Comparison of ENCODE assay signal across 17 cellular contexts in the genomic region with DNA sequence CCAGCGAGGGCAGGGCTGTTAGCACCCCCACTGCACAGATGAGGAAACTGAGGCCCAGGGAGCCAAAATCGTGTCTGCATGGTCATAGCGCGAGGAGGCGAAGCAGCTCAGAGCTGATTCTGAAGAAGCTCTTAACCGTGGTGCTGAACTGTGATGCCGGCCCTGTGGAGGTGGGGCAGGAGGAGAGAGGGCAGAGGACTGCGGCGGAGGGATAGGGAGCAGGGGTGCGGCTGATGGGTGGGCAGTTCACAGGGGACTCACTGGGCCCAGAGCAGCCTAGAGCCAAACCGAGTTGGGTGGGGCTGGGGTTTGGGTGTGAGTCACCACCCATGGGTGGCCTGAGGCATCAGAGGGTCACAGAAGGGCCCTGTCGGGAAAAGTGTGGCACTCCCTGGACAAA.
A peak's percentile ranks its signal among the peaks of the same experiment; 100 is the strongest.
DNase-seq lines count a peak whose midpoint lies in the region; TF ChIP-seq lines count a peak whose summit lies in the region.
"Had no signal": no experiment of that assay in that cellular context is flagged by ENCODE, and none has a peak within 500 bp of the region (broad histone marks: within the 10 kb centered on the region; RNA-seq: fewer than 3 reads in every experiment).

No MANE protein-coding gene starts in this region.

- H3K4me3 Mint-ChIP-seq in endodermal cell, result no peak overlapping the region
- H3K4me3 Mint-ChIP-seq: activated CD8-positive, alpha-beta T cell treated with anti-CD3 and anti-CD28 coated beads for 36 hours; activated naive CD4-positive, alpha-beta T cell treated with anti-CD3 and anti-CD28 coated beads for 36 hours; stimulated activated naive CD8-positive, alpha-beta T cell treated with anti-CD3 and anti-CD28 coated beads, Interleukin-15, Interleukin-2, amounts not matched to agents 100 ng/mL and 50 ng/mL, for 24 hours had no signal

- H3K9me3 ChIP-seq in GM23248 (ENCODE audit: low read depth) (no peaks in the 10 kb centered on the region), endodermal cell (ENCODE audit: control insufficient read depth, low read length) (no peaks in the 10 kb centered on the region), osteoblast (ENCODE audit: low read depth, low read length) (no peaks in the 10 kb centered on the region)
- H3K9me3 ChIP-seq: left ventricle myocardium inferior, tibial artery had no signal

- no peaks in the 10 kb centered on the region for H3K4me1 ChIP-seq in GM23248 (ENCODE audit: insufficient read depth)
- no peaks in the 10 kb centered on the region for H3K4me1 ChIP-seq in endodermal cell (ENCODE audit: control insufficient read depth, insufficient read depth, low read length)
- H3K4me1 ChIP-seq in osteoblast (ENCODE audit: insufficient read depth, low read length), result no peaks in the 10 kb centered on the region
- H3K4me1 ChIP-seq: left ventricle myocardium inferior had no signal

- TF ChIP-seq CTCF in endodermal cell (conservative IDR thresholded peaks at IDR 0.05), result no peak
- no peak for TF ChIP-seq CTCF in osteoblast (IDR thresholded peaks at IDR 0.05; ENCODE audit: extremely low read depth, low read depth, low read length)

- DNase-seq in GM23248 (peak; percentile 48), RPMI7951 (ENCODE audit: low read depth) (peak; percentile 69), endodermal cell (peak; percentile 72), osteoblast (ENCODE audit: insufficient read length, low spot score, missing footprints) (peak; percentile 85), DMS79 treated with DMSO at 0.1 percent for 48 hours (lab: John Stamatoyannopoulos, UW) (no peak), CD1c-positive myeloid dendritic cell (ENCODE audit: extremely low spot score) (no peak), NCI-H82 (lab: John Stamatoyannopoulos, UW) (no peak)
- DNase-seq: activated CD4-positive, CD25-positive, alpha-beta regulatory T cell; activated CD8-positive, alpha-beta T cell treated with anti-CD3 and anti-CD28 coated beads for 36 hours; activated naive CD4-positive, alpha-beta T cell treated with anti-CD3 and anti-CD28 coated beads for 36 hours; central memory CD4-positive, alpha-beta T cell; left ventricle myocardium inferior; MM.1S; NCI-H1694; stimulated activated CD4-positive, alpha-beta T cell treated with anti-CD3 and anti-CD28 coated beads, Interleukin-4, amount 100 ng/mL, for 1 hour; tibial artery had no signal

- no peaks in the 10 kb centered on the region for H3K36me3 Mint-ChIP-seq in endodermal cell (ENCODE audit: low read depth)

- H3K27ac ChIP-seq in GM23248 (no peak overlapping the region), endodermal cell (ENCODE audit: low read depth, low read length) (no peak overlapping the region), osteoblast (ENCODE audit: low read depth, low read length) (no peak overlapping the region)
- H3K27ac ChIP-seq: left ventricle myocardium inferior, tibial artery had no signal

- WGBS in GM23248 (ENCODE audit: low coverage in 1 of 2, low lambda C conversion rate in 2 of 2, missing lambda C conversion rate in 2 of 2), 2 experiments, result 66 to 67% methylated on average over 10 to 12 of the region's 12 CpGs
- WGBS in endodermal cell (ENCODE audit: insufficient coverage in 1 of 2, insufficient read length in 1 of 2), 2 experiments, result 64 to 70% methylated on average over 10 to 11 of the region's 12 CpGs

- H3K36me3 ChIP-seq in GM23248 (ENCODE audit: low read depth) (no peaks in the 10 kb centered on the region), endodermal cell (ENCODE audit: control insufficient read depth, insufficient read depth, low read length) (no peaks in the 10 kb centered on the region), osteoblast (ENCODE audit: insufficient read depth, low read length) (no peaks in the 10 kb centered on the region)
- H3K36me3 ChIP-seq: left ventricle myocardium inferior, tibial artery had no signal

- no peak overlapping the region for H3K27ac Mint-ChIP-seq in endodermal cell
- H3K27ac Mint-ChIP-seq: activated CD8-positive, alpha-beta T cell treated with anti-CD3 and anti-CD28 coated beads for 36 hours; activated naive CD4-positive, alpha-beta T cell treated with anti-CD3 and anti-CD28 coated beads for 36 hours; stimulated activated naive CD8-positive, alpha-beta T cell treated with anti-CD3 and anti-CD28 coated beads, Interleukin-15, Interleukin-2, amounts not matched to agents 100 ng/mL and 50 ng/mL, for 24 hours had no signal

- H3K4me1 Mint-ChIP-seq in endodermal cell, result peaks cover 5% of the 10 kb centered on the region

- H3K27me3 ChIP-seq in GM23248 (replicated peaks; ENCODE audit: insufficient read depth), result peaks cover 12% of the 10 kb centered on the region
- H3K27me3 ChIP-seq in endodermal cell (ENCODE audit: control insufficient read depth, insufficient read depth, low read length, poor library complexity, severe bottlenecking), result no peaks in the 10 kb centered on the region
- peaks cover 11% of the 10 kb centered on the region for H3K27me3 ChIP-seq in osteoblast (ENCODE audit: insufficient read depth, low read length)

- no peaks in the 10 kb centered on the region for H3K9me2 ChIP-seq in GM23248 (ENCODE audit: insufficient read depth)

- no peak overlapping the region for H3K4me2 ChIP-seq in GM23248 (ENCODE audit: unreplicated experiment)
- no peak overlapping the region for H3K4me2 ChIP-seq in osteoblast (ENCODE audit: insufficient read depth, low read length)

- no peaks in the 10 kb centered on the region for H3K9me3 Mint-ChIP-seq in endodermal cell
- H3K9me3 Mint-ChIP-seq: activated CD8-positive, alpha-beta T cell treated with anti-CD3 and anti-CD28 coated beads for 36 hours; activated naive CD4-positive, alpha-beta T cell treated with anti-CD3 and anti-CD28 coated beads for 36 hours; stimulated activated naive CD8-positive, alpha-beta T cell treated with anti-CD3 and anti-CD28 coated beads, Interleukin-15, Interleukin-2, amounts not matched to agents 100 ng/mL and 50 ng/mL, for 24 hours had no signal

- H2AFZ ChIP-seq in GM23248 (no peak overlapping the region), osteoblast (ENCODE audit: low read length) (no peak overlapping the region)

- H3K4me3 ChIP-seq in GM23248 (no peak overlapping the region), endodermal cell (ENCODE audit: low read length) (no peak overlapping the region), osteoblast (ENCODE audit: insufficient read depth, low read length) (no peak overlapping the region)
- H3K4me3 ChIP-seq: left ventricle myocardium inferior, tibial artery had no signal

- H3K27me3 Mint-ChIP-seq in endodermal cell (ENCODE audit: insufficient read depth), result no peaks in the 10 kb centered on the region

- no peaks in the 10 kb centered on the region for H4K20me1 ChIP-seq in GM23248 (ENCODE audit: insufficient read depth)
- H4K20me1 ChIP-seq in osteoblast (ENCODE audit: insufficient read depth, low read length), result no peaks in the 10 kb centered on the region

- no peaks in the 10 kb centered on the region for H3F3A ChIP-seq in GM23248 (ENCODE audit: insufficient read depth)

- in situ Hi-C loops in GM23248 (cut with MboI), result no loop called here

- H3K79me2 ChIP-seq in GM23248 (ENCODE audit: insufficient read depth), result no peaks in the 10 kb centered on the region
- no peaks in the 10 kb centered on the region for H3K79me2 ChIP-seq in osteoblast (ENCODE audit: insufficient read depth, low read length)

- H3K9ac ChIP-seq in GM23248 (no peak overlapping the region), endodermal cell (ENCODE audit: extremely low read depth, low read length, poor library complexity, severe bottlenecking) (no peak overlapping the region)

Comparison
In these comparisons a context has a peak if more than half of its experiments do, and no peak if none do; other contexts are left out.
1. DNase-seq: peak in GM23248 (single experiment), RPMI7951 (single experiment), endodermal cell (single experiment) and osteoblast (single experiment); none in DMS79 treated with DMSO at 0.1 percent for 48 hours (single experiment), CD1c-positive myeloid dendritic cell (single experiment) and NCI-H82 (single experiment).